Comparison of ENCODE assay signal across 10 cellular contexts in the genomic region with DNA sequence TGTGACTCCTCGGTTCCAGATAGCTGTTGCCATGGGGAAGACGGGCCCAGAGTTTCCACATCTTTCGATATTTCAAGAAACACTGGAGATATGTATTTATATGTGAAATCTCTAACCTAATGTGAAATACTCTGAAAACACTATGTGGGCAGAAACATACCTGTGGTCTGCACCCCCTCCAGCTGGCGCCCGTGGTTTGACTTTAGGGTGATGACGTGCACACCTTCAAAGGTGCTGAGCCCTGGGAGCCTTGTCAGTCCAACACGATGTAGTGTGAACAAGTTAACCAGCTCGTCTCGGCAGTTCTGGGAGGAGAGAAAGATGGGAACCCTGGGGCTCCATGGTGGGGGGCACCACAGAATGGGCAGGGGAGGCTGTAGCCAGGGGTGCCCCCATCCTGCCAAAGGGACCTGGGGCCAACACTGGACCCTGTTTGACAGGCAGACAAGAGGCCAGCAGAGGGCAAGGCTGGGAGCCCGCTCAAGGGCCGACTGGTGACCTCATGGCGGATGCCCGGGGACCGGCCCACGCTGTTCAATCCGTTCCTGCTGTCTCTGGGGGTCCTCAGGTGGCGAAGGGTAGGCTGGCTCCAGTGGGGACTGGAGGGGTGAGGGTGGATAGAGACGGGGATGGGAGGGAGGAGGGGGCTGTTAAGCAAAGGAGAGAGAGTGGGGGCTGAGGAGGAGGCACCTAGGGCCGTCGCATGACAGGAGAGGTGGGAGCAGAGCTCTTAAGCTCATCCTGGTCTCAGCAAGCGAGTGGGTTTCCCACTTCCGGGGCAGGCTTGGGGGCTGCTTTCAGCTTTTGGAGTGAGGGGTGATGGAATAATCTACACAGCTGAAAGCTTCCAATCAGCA. TPM values are rescaled to one million over a fixed set of nuclear protein-coding genes. Genes with fewer than 3 reads are reported as not detected.
DNase-seq lines count a peak whose midpoint lies in the region; ATAC-seq and TF ChIP-seq lines count a peak whose summit lies in the region.
"Had no signal": no experiment of that assay in that cellular context is flagged by ENCODE, and none has a peak within 500 bp of the region (broad histone marks: within the 10 kb centered on the region; RNA-seq: fewer than 3 reads in every experiment).

No MANE protein-coding gene starts in this region.

- DNase-seq in AG04450 (ENCODE audit: low read depth, low spot score) (no peak), coronary artery (ENCODE audit: low spot score) (no peak), trophoblast cell (no peak), HAP-1 (ENCODE audit: low spot score in 2 of 2) (no peak), WTC11 (ENCODE audit: low spot score) (no peak), HuH-7 (ENCODE audit: low spot score) (no peak)
- DNase-seq in Jurkat, Clone E6-1 (ENCODE audit: low read depth, low spot score), result peak; percentile 43
- DNase-seq in activated naive CD4-positive, alpha-beta T cell treated with anti-CD3 and anti-CD28 coated beads, Interleukin-2, amount 10 ng/mL, durations not matched to agents 7 days and 5 days, result no peak
- DNase-seq: CD4-positive, alpha-beta memory T cell had no signal

- H3K27ac Mint-ChIP-seq in activated naive CD4-positive, alpha-beta T cell treated with anti-CD3 and anti-CD28 coated beads, Interleukin-2, amount 10 ng/mL, durations not matched to agents 7 days and 5 days, result no peak overlapping the region
- H3K27ac Mint-ChIP-seq in WTC11, result no peak overlapping the region

- POLR2A ChIA-PET in AG04450 (lab: Yijun Ruan, JAX), result interaction anchor here (0.6 to 3.0 kb wide), 11 partner anchors 10 to 71 kb away, joined by 3 to 16 read pairs (median 4); a partner anchor contains a TSS
- POLR2A ChIA-PET in WTC11 (lab: Charles Lee), result interaction anchor here (0.9 to 1.3 kb wide), 2 partner anchors 44 to 101 kb away, joined by 3 to 6 read pairs; a partner anchor contains a TSS

- peak overlapping the region; percentile 96 for H4K91ac ChIP-seq in trophoblast cell (ENCODE audit: low read depth, low read length)

- peaks cover 19% of the 10 kb centered on the region for H3K4me1 Mint-ChIP-seq in activated naive CD4-positive, alpha-beta T cell treated with anti-CD3 and anti-CD28 coated beads, Interleukin-2, amount 10 ng/mL, durations not matched to agents 7 days and 5 days
- H3K4me1 Mint-ChIP-seq in WTC11, result peaks cover 9% of the 10 kb centered on the region

- H3K23ac ChIP-seq in trophoblast cell (ENCODE audit: low read length), result no peak overlapping the region

- ATAC-seq in WTC11, result no peak

- H3K4me3 ChIP-seq in AG04450 (ENCODE audit: low read depth, low read length) (no peak overlapping the region), coronary artery (no peak overlapping the region), trophoblast cell (ENCODE audit: low read depth, low read length) (no peak overlapping the region), HAP-1 (no peak overlapping the region)
- H3K4me3 ChIP-seq in Jurkat, Clone E6-1 (ENCODE audit: low read length), result no peak overlapping the region
- H3K4me3 ChIP-seq: MG63 had no signal

- peak overlapping the region; percentile 14 for H2BK120ac ChIP-seq in trophoblast cell (ENCODE audit: insufficient read depth, low read length, poor library complexity)

- no peak for TF ChIP-seq CTCF in AG04450 (IDR thresholded peaks at IDR 0.05; ENCODE audit: low read depth, low read length)
- no peak for TF ChIP-seq CTCF in coronary artery (IDR thresholded peaks at IDR 0.05)
- no peak for TF ChIP-seq CTCF in WTC11 (IDR thresholded peaks at IDR 0.05)

- peak overlapping the region; percentile 83 for H3K14ac ChIP-seq in trophoblast cell (ENCODE audit: low read length)

- CTCF ChIA-PET in AG04450 (lab: Charles Lee) (no interaction called here), WTC11 (lab: Charles Lee) (interaction anchor here (1.6 kb wide), 1 partner anchor 98 kb away, joined by 8 read pairs; no protein-coding TSS in a partner anchor)
- CTCF ChIA-PET in activated naive CD4-positive, alpha-beta T cell treated with anti-CD3 and anti-CD28 coated beads, Interleukin-2, amount 10 ng/mL, durations not matched to agents 7 days and 5 days (lab: Charles Lee), result no interaction called here

- H4K12ac ChIP-seq in trophoblast cell (ENCODE audit: low read depth, low read length), result no peak overlapping the region

- H3K4me3 Mint-ChIP-seq in activated naive CD4-positive, alpha-beta T cell treated with anti-CD3 and anti-CD28 coated beads, Interleukin-2, amount 10 ng/mL, durations not matched to agents 7 days and 5 days, result no peak overlapping the region
- H3K4me3 Mint-ChIP-seq in WTC11, result no peak overlapping the region

- peaks cover 23% of the 10 kb centered on the region for H3K79me1 ChIP-seq in trophoblast cell (ENCODE audit: low read length)

- H3K27me3 ChIP-seq in AG04450 (ENCODE audit: control insufficient read depth, insufficient read depth, low read length) (no peaks in the 10 kb centered on the region), trophoblast cell (ENCODE audit: insufficient read depth, low read length) (no peaks in the 10 kb centered on the region), HAP-1 (ENCODE audit: low read depth) (no peaks in the 10 kb centered on the region)
- H3K27me3 ChIP-seq: MG63 had no signal

- H2AFZ ChIP-seq in trophoblast cell (ENCODE audit: insufficient read depth, low read length, poor library complexity), result peak overlapping the region; percentile 11

- no peaks in the 10 kb centered on the region for H3K36me3 ChIP-seq in trophoblast cell (ENCODE audit: control insufficient read depth in 1 of 2, insufficient read depth in 2 of 2, low read length in 2 of 2)
- 0 out of 2 replicates have a peak, but pooled peaks cover 3% of the 10 kb centered on the region for H3K36me3 ChIP-seq in HAP-1 (replicated peaks)

- H2BK12ac ChIP-seq in trophoblast cell (ENCODE audit: low read length), result peak overlapping the region; percentile 77

- H2AK5ac ChIP-seq in trophoblast cell (ENCODE audit: low read length), result peak overlapping the region; percentile 85

- H3K4me1 ChIP-seq in trophoblast cell (ENCODE audit: control insufficient read depth in 1 of 2, insufficient read depth in 2 of 2, low read length in 2 of 2), result peaks cover 42 to 50% of the 10 kb centered on the region in 2 experiments
- H3K4me1 ChIP-seq in HAP-1, result peaks cover 5% of the 10 kb centered on the region

- H3K36me3 Mint-ChIP-seq in activated naive CD4-positive, alpha-beta T cell treated with anti-CD3 and anti-CD28 coated beads, Interleukin-2, amount 10 ng/mL, durations not matched to agents 7 days and 5 days, result peaks cover 15% of the 10 kb centered on the region
- H3K36me3 Mint-ChIP-seq in WTC11, result no peaks in the 10 kb centered on the region; the same call in none of the 2 replicates

- H4K8ac ChIP-seq in trophoblast cell (ENCODE audit: low read depth, low read length), result peak overlapping the region; percentile 64

- H3K27ac ChIP-seq in AG04450 (ENCODE audit: low read depth, low read length) (peak overlapping the region; percentile 87), coronary artery (peak overlapping the region; percentile 37 to 60), trophoblast cell (ENCODE audit: low read depth, low read length) (peak overlapping the region; percentile 76)

- peak overlapping the region; percentile 84 for H3K18ac ChIP-seq in trophoblast cell (ENCODE audit: low read length)

- no CpG with 5 or more reads among the region's 22 CpGs for WGBS in trophoblast cell (ENCODE audit: extremely low coverage, insufficient coverage, insufficient read length)

- H3K9me3 ChIP-seq in AG04450 (ENCODE audit: control insufficient read depth, insufficient read depth, low read length), result no peaks in the 10 kb centered on the region; the same call in 1 of the 2 replicates
- H3K9me3 ChIP-seq in trophoblast cell (ENCODE audit: insufficient read depth, low read depth, low read length), result no peaks in the 10 kb centered on the region
- H3K9me3 ChIP-seq in HAP-1, result no peaks in the 10 kb centered on the region
- H3K9me3 ChIP-seq: MG63 had no signal

- in situ Hi-C loops in HAP-1 (cut with MboI; ENCODE audit: low sequenced_read_pairs), result no loop called here

- peaks cover 9% of the 10 kb centered on the region for H3K27me3 Mint-ChIP-seq in activated naive CD4-positive, alpha-beta T cell treated with anti-CD3 and anti-CD28 coated beads, Interleukin-2, amount 10 ng/mL, durations not matched to agents 7 days and 5 days
- H3K27me3 Mint-ChIP-seq in WTC11 (ENCODE audit: low read depth), result peaks cover 84% of the 10 kb centered on the region
- H3K27me3 Mint-ChIP-seq: CD4-positive, alpha-beta memory T cell had no signal

- no peaks in the 10 kb centered on the region for H3K9me3 Mint-ChIP-seq in activated naive CD4-positive, alpha-beta T cell treated with anti-CD3 and anti-CD28 coated beads, Interleukin-2, amount 10 ng/mL, durations not matched to agents 7 days and 5 days
- no peaks in the 10 kb centered on the region for H3K9me3 Mint-ChIP-seq in WTC11
- H3K9me3 Mint-ChIP-seq: CD4-positive, alpha-beta memory T cell had no signal

- peak overlapping the region; percentile 79 for H2BK5ac ChIP-seq in trophoblast cell (ENCODE audit: low read depth, low read length, poor library complexity)

- H3K9ac ChIP-seq in trophoblast cell (ENCODE audit: low read length), result no peak overlapping the region

- peaks cover 3% of the 10 kb centered on the region for H3K79me2 ChIP-seq in trophoblast cell (ENCODE audit: control insufficient read depth, insufficient read depth, low read length, poor library complexity)

- peak overlapping the region; percentile 45 for H3K4me2 ChIP-seq in trophoblast cell (ENCODE audit: low read length)

- H3K4ac ChIP-seq in trophoblast cell (ENCODE audit: low read depth, low read length), result peak overlapping the region; percentile 13

TF ChIP-seq in WTC11, 78 proteins besides CTCF, POLR2A, EP300 and RAD21 (continues in another document):
- TF ChIP-seq, protein P1, sequence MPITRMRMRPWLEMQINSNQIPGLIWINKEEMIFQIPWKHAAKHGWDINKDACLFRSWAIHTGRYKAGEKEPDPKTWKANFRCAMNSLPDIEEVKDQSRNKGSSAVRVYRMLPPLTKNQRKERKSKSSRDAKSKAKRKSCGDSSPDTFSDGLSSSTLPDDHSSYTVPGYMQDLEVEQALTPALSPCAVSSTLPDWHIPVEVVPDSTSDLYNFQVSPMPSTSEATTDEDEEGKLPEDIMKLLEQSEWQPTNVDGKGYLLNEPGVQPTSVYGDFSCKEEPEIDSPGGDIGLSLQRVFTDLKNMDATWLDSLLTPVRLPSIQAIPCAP (CRISPR knock-in tag; IDR thresholded peaks at IDR 0.05), result no peak

RNA-seq across cellular contexts. Expression of a gene that starts 43.8 kb away (rescaled TPM):
- polyA plus RNA-seq in AG04450 (2011; rRNA removed), result 37.0 and 76.4 TPM in 2 replicates
- polyA minus RNA-seq in AG04450 (2011; rRNA and poly(A)+ RNA removed), result 78.8 and 114 TPM in 2 replicates
- 40.4 TPM for polyA plus RNA-seq in Jurkat, Clone E6-1 (2012; ENCODE audit: insufficient read depth, insufficient read length)
- 47.7 and 49.4 TPM in 2 replicates for polyA plus RNA-seq in trophoblast cell (2013)
- total RNA-seq in WTC11 (2021), result 54.0 to 58.9 TPM (median 56.8 TPM) in 3 replicates

RNA-seq across cellular contexts. Expression of a gene that starts 54.5 kb away (rescaled TPM):
- 10.4 and 11.8 TPM in 2 replicates for polyA plus RNA-seq in AG04450 (2011; rRNA removed)
- 10.9 and 13.9 TPM in 2 replicates for polyA minus RNA-seq in AG04450 (2011; rRNA and poly(A)+ RNA removed)
- polyA plus RNA-seq in Jurkat, Clone E6-1 (2012; ENCODE audit: insufficient read depth, insufficient read length), result 53.5 TPM
- 17.0 and 18.8 TPM in 2 replicates for polyA plus RNA-seq in trophoblast cell (2013)
- total RNA-seq in WTC11 (2021), result 20.3 to 24.9 TPM (median 22.0 TPM) in 3 replicates
